9 cellular contexts compared by ENCODE assay signal in genomic region chr2:224885836-224886547, GRCh38.
DNase-seq lines count a peak whose midpoint lies in the region; ATAC-seq, FAIRE-seq and TF ChIP-seq lines count a peak whose summit lies in the region.
"Had no signal": no experiment of that assay in that cellular context is flagged by ENCODE, and none has a peak within 500 bp of the region (broad histone marks: within the 10 kb centered on the region; RNA-seq: fewer than 3 reads in every experiment).

No MANE protein-coding gene starts in this region.

- H2AFZ ChIP-seq in astrocyte (ENCODE audit: low read depth, low read length): no peak overlapping the region

- H3K9me3 ChIP-seq in astrocyte (ENCODE audit: insufficient read depth, low read depth, low read length) (no peaks in the 10 kb centered on the region), body of pancreas (no peaks in the 10 kb centered on the region)

- intact Hi-C loops in body of pancreas (cut with DNase I): no loop called here

- no peaks in the 10 kb centered on the region for H3K27me3 Mint-ChIP-seq in astrocyte (ENCODE audit: low read depth, unreplicated experiment)
- H3K27me3 Mint-ChIP-seq in stimulated activated naive CD8-positive, alpha-beta T cell treated with anti-CD3 and anti-CD28 coated beads, Interleukin-15, amount 100 ng/mL, for 72 hours: no peaks in the 10 kb centered on the region
- H3K27me3 Mint-ChIP-seq: brain had no signal

- TF ChIP-seq CTCF in AG10803 (conservative IDR thresholded peaks at IDR 0.05; ENCODE audit: low read length) (no peak), astrocyte (IDR thresholded peaks at IDR 0.05; ENCODE audit: insufficient read depth, low read depth, low read length) (no peak), body of pancreas (IDR thresholded peaks at IDR 0.05) (no peak)

- H3K4me3 Mint-ChIP-seq in astrocyte (ENCODE audit: unreplicated experiment): no peak overlapping the region
- peak overlapping the region in 1 of 2 donors; percentile 2 for H3K4me3 Mint-ChIP-seq in stimulated activated naive CD8-positive, alpha-beta T cell treated with anti-CD3 and anti-CD28 coated beads, Interleukin-15, amount 100 ng/mL, for 72 hours
- H3K4me3 Mint-ChIP-seq: brain had no signal

- no peak for TF ChIP-seq POLR2A in body of pancreas (IDR thresholded peaks at IDR 0.05)

- no peaks in the 10 kb centered on the region for H3K27me3 ChIP-seq in astrocyte (ENCODE audit: insufficient read depth, low read length)
- no peaks in the 10 kb centered on the region for H3K27me3 ChIP-seq in body of pancreas

- no peaks in the 10 kb centered on the region for H3K36me3 Mint-ChIP-seq in astrocyte (ENCODE audit: low read depth, unreplicated experiment)

- H3K4me2 ChIP-seq in astrocyte (ENCODE audit: low read length): peak overlapping the region; percentile 51

- peaks cover 29% of the 10 kb centered on the region for H3K4me1 ChIP-seq in astrocyte (ENCODE audit: insufficient read depth, low read length)
- H3K4me1 ChIP-seq in body of pancreas: no peaks in the 10 kb centered on the region

- H3K27ac ChIP-seq in astrocyte (ENCODE audit: low read depth, low read length): peak overlapping the region; percentile 72
- H3K27ac ChIP-seq in body of pancreas: no peak overlapping the region

- 0 out of 2 replicates have a peak overlapping the region, but pooled peaks have one; percentile 5 for H3K4me3 ChIP-seq in AG10803 (ENCODE audit: low read length)
- H3K4me3 ChIP-seq in astrocyte (ENCODE audit: insufficient read depth, low read depth, low read length): no peak overlapping the region
- H3K4me3 ChIP-seq in body of pancreas: no peak overlapping the region

- H3K4me1 Mint-ChIP-seq in astrocyte (ENCODE audit: low read depth, unreplicated experiment): peaks cover 20% of the 10 kb centered on the region
- H3K4me1 Mint-ChIP-seq in stimulated activated naive CD8-positive, alpha-beta T cell treated with anti-CD3 and anti-CD28 coated beads, Interleukin-15, amount 100 ng/mL, for 72 hours: peaks cover 84% of the 10 kb centered on the region

- peaks cover 2% of the 10 kb centered on the region for H3K36me3 ChIP-seq in astrocyte (ENCODE audit: insufficient read depth, low read length)
- no peaks in the 10 kb centered on the region for H3K36me3 ChIP-seq in body of pancreas (replicated peaks in 1 of 2; ENCODE audit: insufficient read depth in 1 of 2, low read depth in 2 of 2)

- H4K20me1 ChIP-seq in astrocyte (ENCODE audit: insufficient read depth, low read length): no peaks in the 10 kb centered on the region

- DNase-seq in AG10803 (ENCODE audit: low read depth) (peak; percentile 86), astrocyte (ENCODE audit: low read depth) (peak; percentile 80), body of pancreas (no peak), D341Med (ENCODE audit: low spot score) (no peak), NCI-H524 treated with DMSO at 0.1 percent for 48 hours (lab: John Stamatoyannopoulos, UW) (no peak)
- DNase-seq in stimulated activated naive CD8-positive, alpha-beta T cell treated with anti-CD3 and anti-CD28 coated beads, Interleukin-15, amount 100 ng/mL, for 72 hours: no peak

- H3K79me2 ChIP-seq in astrocyte (ENCODE audit: insufficient read depth, low read length): no peaks in the 10 kb centered on the region

- H3K9me3 Mint-ChIP-seq in astrocyte (ENCODE audit: unreplicated experiment): no peaks in the 10 kb centered on the region
- no peaks in the 10 kb centered on the region for H3K9me3 Mint-ChIP-seq in stimulated activated naive CD8-positive, alpha-beta T cell treated with anti-CD3 and anti-CD28 coated beads, Interleukin-15, amount 100 ng/mL, for 72 hours
- H3K9me3 Mint-ChIP-seq: brain had no signal

- 53 to 54% methylated on average over 9 of the region's 9 CpGs for WGBS in body of pancreas, 2 donors

- H3K9ac ChIP-seq in astrocyte (ENCODE audit: low read length): peak overlapping the region; percentile 10

- peak; percentile 60 for ATAC-seq in GM19397 (IDR thresholded peaks at IDR 0.05; ENCODE audit: unreplicated experiment)
- ATAC-seq in HG03442 (IDR thresholded peaks at IDR 0.05; ENCODE audit: unreplicated experiment): peak; percentile 92
- ATAC-seq in stimulated activated naive CD8-positive, alpha-beta T cell treated with anti-CD3 and anti-CD28 coated beads, Interleukin-15, amount 100 ng/mL, for 72 hours: peak; percentile 88
- ATAC-seq in body of pancreas: no peak

- FAIRE-seq in astrocyte (lab: Jason Lieb, UNC): peak; percentile 96

- peak overlapping the region; percentile 23 for H3K27ac Mint-ChIP-seq in astrocyte (ENCODE audit: unreplicated experiment)
- peak overlapping the region; percentile 69 to 88 for H3K27ac Mint-ChIP-seq in stimulated activated naive CD8-positive, alpha-beta T cell treated with anti-CD3 and anti-CD28 coated beads, Interleukin-15, amount 100 ng/mL, for 72 hours
- H3K27ac Mint-ChIP-seq: brain had no signal

Comparison
In these comparisons a context has a peak if more than half of its experiments do, and no peak if none do; other contexts are left out.
1. DNase-seq: peak in AG10803 (single experiment) and astrocyte (single experiment); none in stimulated activated naive CD8-positive, alpha-beta T cell treated with anti-CD3 and anti-CD28 coated beads, Interleukin-15, amount 100 ng/mL, for 72 hours (0 of 2), body of pancreas (0 of 4), D341Med (single experiment) and NCI-H524 treated with DMSO at 0.1 percent for 48 hours (single experiment).